In the genomic region with DNA sequence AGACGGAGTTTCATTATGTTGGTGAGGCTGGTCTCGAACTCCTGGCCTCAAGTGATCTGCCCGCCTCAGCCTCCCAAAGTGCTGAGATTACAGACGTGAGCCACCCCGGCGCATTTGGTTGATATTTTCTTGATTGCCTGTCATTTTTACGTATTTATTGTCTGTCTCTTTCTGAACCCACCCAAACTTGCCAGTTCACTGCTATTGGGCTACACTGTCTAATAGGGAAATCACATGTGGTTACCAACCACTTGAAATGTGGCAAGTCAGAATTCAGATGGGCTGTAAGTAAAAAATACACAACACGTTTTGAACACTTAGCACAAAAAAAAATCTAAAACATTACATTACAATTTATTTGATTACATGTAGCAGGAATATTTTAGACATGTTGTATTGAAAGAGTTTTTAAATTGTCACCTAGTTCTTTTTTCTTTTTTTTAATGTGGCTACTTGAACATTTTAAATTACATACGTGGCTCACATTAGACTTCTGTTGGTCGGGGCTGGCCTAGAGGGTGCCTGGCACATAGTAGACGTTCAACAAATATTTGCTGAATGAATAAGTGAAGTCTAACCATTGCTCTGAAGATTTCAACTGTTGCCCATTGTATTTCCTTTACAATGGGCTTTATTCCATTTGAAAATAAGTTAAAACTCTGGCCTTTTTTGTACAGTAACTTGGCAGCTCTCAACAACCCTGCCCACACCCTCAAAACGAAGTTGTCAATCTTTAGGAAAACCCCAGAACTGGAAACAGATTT, we compare ENCODE assay signal across 8 cellular contexts. TPM values are rescaled to one million over a fixed set of nuclear protein-coding genes. Genes with fewer than 3 reads are reported as not detected.
DNase-seq lines count a peak whose midpoint lies in the region; ATAC-seq and TF ChIP-seq lines count a peak whose summit lies in the region.

No MANE protein-coding gene starts in this region.

- peaks cover 47% of the 10 kb centered on the region for H3K4me1 Mint-ChIP-seq in activated naive CD8-positive, alpha-beta T cell treated with anti-CD3 and anti-CD28 coated beads, Interleukin-2, amount 50 U/mL, for 24 hours

- no peak for TF ChIP-seq RAD21 in SK-N-SH (IDR thresholded peaks at IDR 0.05; ENCODE audit: low read length)

- peak overlapping the region; percentile 84 for H3K4me3 Mint-ChIP-seq in activated naive CD8-positive, alpha-beta T cell treated with anti-CD3 and anti-CD28 coated beads, Interleukin-2, amount 50 U/mL, for 24 hours

- H2AFZ ChIP-seq in SK-N-SH (ENCODE audit: low read depth), result no peak overlapping the region

- no peak for TF ChIP-seq EP300 in SK-N-SH (IDR thresholded peaks at IDR 0.05; ENCODE audit: borderline replicate concordance in 1 of 2, low read depth in 1 of 2, low read length in 1 of 2)

- H3F3A ChIP-seq in SK-N-SH (replicated peaks; ENCODE audit: insufficient read depth), result peaks cover 36% of the 10 kb centered on the region

- H3K4me3 ChIP-seq in SK-N-SH (ENCODE audit: low read depth in 2 of 2, low read length in 1 of 2) (peak overlapping the region; percentile 71 to 78; a peak in 2 of 4 replicates), iPS-20b (ENCODE audit: low read length) (peak overlapping the region; percentile 78; the same call in 1 of the 2 replicates), stomach smooth muscle (ENCODE audit: low read length in 2 of 2) (peak overlapping the region; percentile 88 to 93)

- no peak for DNase-seq in SK-N-SH
- no peak for DNase-seq in activated naive CD8-positive, alpha-beta T cell treated with anti-CD3 and anti-CD28 coated beads, Interleukin-2, amount 50 U/mL, for 24 hours

- H3K4me1 ChIP-seq in SK-N-SH (ENCODE audit: control insufficient read depth in 1 of 2, insufficient read depth in 2 of 2, low read depth in 1 of 2, low read length in 1 of 2), result peaks cover 10 to 14% of the 10 kb centered on the region in 2 experiments; a peak in 3 of 4 replicates
- peaks cover 16% of the 10 kb centered on the region; the same call in 1 of the 2 replicates for H3K4me1 ChIP-seq in iPS-20b (ENCODE audit: insufficient read depth, low read length)
- H3K4me1 ChIP-seq in stomach smooth muscle (ENCODE audit: control insufficient read depth, insufficient read depth, low read length), result peaks cover 20% of the 10 kb centered on the region

- H3K27ac Mint-ChIP-seq in activated naive CD8-positive, alpha-beta T cell treated with anti-CD3 and anti-CD28 coated beads, Interleukin-2, amount 50 U/mL, for 24 hours, result peak overlapping the region; percentile 92

- CTCF ChIA-PET in SK-N-SH (lab: Yijun Ruan, JAX), result interaction anchor here (1.2 kb wide), 1 partner anchor 62 kb away, joined by 4 read pairs; no protein-coding TSS in a partner anchor

- no peaks in the 10 kb centered on the region for H3K9me2 ChIP-seq in SK-N-SH

- peak overlapping the region; percentile 88 for H3K4me2 ChIP-seq in SK-N-SH

- POLR2A ChIA-PET in SK-N-SH (lab: Yijun Ruan, JAX), result no interaction called here

- H3K9ac ChIP-seq in SK-N-SH, result peak overlapping the region; percentile 76
- H3K9ac ChIP-seq in iPS-20b (ENCODE audit: low read depth, low read length), result peak overlapping the region; percentile 83; the same call in 1 of the 2 replicates
- peak overlapping the region; percentile 91 to 94 for H3K9ac ChIP-seq in stomach smooth muscle (ENCODE audit: low read length in 2 of 2)

- H3K9me3 Mint-ChIP-seq in activated naive CD8-positive, alpha-beta T cell treated with anti-CD3 and anti-CD28 coated beads, Interleukin-2, amount 50 U/mL, for 24 hours, result no peaks in the 10 kb centered on the region

- H3K79me2 ChIP-seq in SK-N-SH (ENCODE audit: insufficient read depth), result peaks cover 87% of the 10 kb centered on the region

- H3K9me3 ChIP-seq in SK-N-SH (no peaks in the 10 kb centered on the region), iPS-20b (ENCODE audit: insufficient read depth, low read depth, low read length) (no peaks in the 10 kb centered on the region), stomach smooth muscle (ENCODE audit: control insufficient read depth in 2 of 2, low read length in 2 of 2) (no peaks in the 10 kb centered on the region)

- H3K36me3 ChIP-seq in SK-N-SH (replicated peaks in 1 of 2; ENCODE audit: control insufficient read depth in 1 of 2, insufficient read depth in 2 of 2, low read length in 1 of 2), result peaks cover 0 to 8% of the 10 kb centered on the region in 2 experiments
- 0 out of 2 replicates have a peak, but pooled peaks cover 4% of the 10 kb centered on the region for H3K36me3 ChIP-seq in iPS-20b (ENCODE audit: insufficient read depth, low read depth, low read length)
- H3K36me3 ChIP-seq in stomach smooth muscle (ENCODE audit: control insufficient read depth in 2 of 2, insufficient read depth in 2 of 2, low read length in 2 of 2), result no peaks in the 10 kb centered on the region

- TF ChIP-seq CTCF in SK-N-SH (IDR thresholded peaks at IDR 0.05), result no peak

- H3K36me3 Mint-ChIP-seq in activated naive CD8-positive, alpha-beta T cell treated with anti-CD3 and anti-CD28 coated beads, Interleukin-2, amount 50 U/mL, for 24 hours (ENCODE audit: low read depth), result peaks cover 7% of the 10 kb centered on the region

- ATAC-seq in SK-N-SH treated with all-trans-retinoic acid at 6 μM for 48 hours (no peak), GM18520 (IDR thresholded peaks at IDR 0.05; ENCODE audit: unreplicated experiment) (no peak), HG03432 (IDR thresholded peaks at IDR 0.05; ENCODE audit: unreplicated experiment) (no peak), GM19324 (IDR thresholded peaks at IDR 0.05; ENCODE audit: low FRiP score, unreplicated experiment) (no peak)
- no peak for ATAC-seq in activated naive CD8-positive, alpha-beta T cell treated with anti-CD3 and anti-CD28 coated beads, Interleukin-2, amount 50 U/mL, for 24 hours

- H3K27me3 ChIP-seq in SK-N-SH (ENCODE audit: insufficient read depth) (no peaks in the 10 kb centered on the region), iPS-20b (ENCODE audit: insufficient read depth, low read length) (no peaks in the 10 kb centered on the region), stomach smooth muscle (ENCODE audit: control insufficient read depth in 1 of 2, insufficient read depth in 2 of 2, low read length in 2 of 2) (no peaks in the 10 kb centered on the region)

- no peaks in the 10 kb centered on the region for H3K27me3 Mint-ChIP-seq in activated naive CD8-positive, alpha-beta T cell treated with anti-CD3 and anti-CD28 coated beads, Interleukin-2, amount 50 U/mL, for 24 hours

- no peaks in the 10 kb centered on the region for H4K20me1 ChIP-seq in SK-N-SH (ENCODE audit: insufficient read depth)

- peak overlapping the region; percentile 88 to 97; a peak in 3 of 4 replicates for H3K27ac ChIP-seq in SK-N-SH (ENCODE audit: low read depth in 2 of 2, low read length in 1 of 2)
- no peak overlapping the region for H3K27ac ChIP-seq in iPS-20b (ENCODE audit: low read length)
- peak overlapping the region; percentile 88 for H3K27ac ChIP-seq in stomach smooth muscle (ENCODE audit: low read length)

- WGBS in SK-N-SH (ENCODE audit: low lambda C conversion rate), result 72% methylated on average over 12 of the region's 12 CpGs

TF ChIP-seq in SK-N-SH, 30 proteins besides CTCF, POLR2A, EP300 and RAD21:
- TF ChIP-seq POLR2AphosphoS5 (IDR thresholded peaks at IDR 0.05; ENCODE audit: low read depth, low read length) (no peak), USF1 (IDR thresholded peaks at IDR 0.05; ENCODE audit: borderline replicate concordance, low read depth) (no peak), TEAD4 (IDR thresholded peaks at IDR 0.05; ENCODE audit: borderline replicate concordance, insufficient read depth) (no peak), MEF2A (IDR thresholded peaks at IDR 0.05; ENCODE audit: borderline replicate concordance, low read depth) (no peak), GABPA (IDR thresholded peaks at IDR 0.05; ENCODE audit: low read depth) (no peak)
- TF ChIP-seq, protein P1, sequence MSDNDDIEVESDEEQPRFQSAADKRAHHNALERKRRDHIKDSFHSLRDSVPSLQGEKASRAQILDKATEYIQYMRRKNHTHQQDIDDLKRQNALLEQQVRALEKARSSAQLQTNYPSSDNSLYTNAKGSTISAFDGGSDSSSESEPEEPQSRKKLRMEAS (IDR thresholded peaks at IDR 0.05; ENCODE audit: low read depth), result no peak

TF ChIP-seq in SK-N-SH treated with all-trans-retinoic acid at 6 μM for 48 hours, 23 proteins besides CTCF, POLR2A, EP300 and RAD21 (continues in another document):
- TF ChIP-seq ZNF565 (CRISPR knock-in tag; conservative IDR thresholded peaks at IDR 0.05; ENCODE audit: low read depth) (no peak), TCF4 (CRISPR knock-in tag; IDR thresholded peaks at IDR 0.05; ENCODE audit: borderline replicate concordance) (no peak), SNAI2 (CRISPR knock-in tag; IDR thresholded peaks at IDR 0.05) (no peak), ZFP30 (CRISPR knock-in tag; IDR thresholded peaks at IDR 0.05) (no peak)
- TF ChIP-seq, protein P2, sequence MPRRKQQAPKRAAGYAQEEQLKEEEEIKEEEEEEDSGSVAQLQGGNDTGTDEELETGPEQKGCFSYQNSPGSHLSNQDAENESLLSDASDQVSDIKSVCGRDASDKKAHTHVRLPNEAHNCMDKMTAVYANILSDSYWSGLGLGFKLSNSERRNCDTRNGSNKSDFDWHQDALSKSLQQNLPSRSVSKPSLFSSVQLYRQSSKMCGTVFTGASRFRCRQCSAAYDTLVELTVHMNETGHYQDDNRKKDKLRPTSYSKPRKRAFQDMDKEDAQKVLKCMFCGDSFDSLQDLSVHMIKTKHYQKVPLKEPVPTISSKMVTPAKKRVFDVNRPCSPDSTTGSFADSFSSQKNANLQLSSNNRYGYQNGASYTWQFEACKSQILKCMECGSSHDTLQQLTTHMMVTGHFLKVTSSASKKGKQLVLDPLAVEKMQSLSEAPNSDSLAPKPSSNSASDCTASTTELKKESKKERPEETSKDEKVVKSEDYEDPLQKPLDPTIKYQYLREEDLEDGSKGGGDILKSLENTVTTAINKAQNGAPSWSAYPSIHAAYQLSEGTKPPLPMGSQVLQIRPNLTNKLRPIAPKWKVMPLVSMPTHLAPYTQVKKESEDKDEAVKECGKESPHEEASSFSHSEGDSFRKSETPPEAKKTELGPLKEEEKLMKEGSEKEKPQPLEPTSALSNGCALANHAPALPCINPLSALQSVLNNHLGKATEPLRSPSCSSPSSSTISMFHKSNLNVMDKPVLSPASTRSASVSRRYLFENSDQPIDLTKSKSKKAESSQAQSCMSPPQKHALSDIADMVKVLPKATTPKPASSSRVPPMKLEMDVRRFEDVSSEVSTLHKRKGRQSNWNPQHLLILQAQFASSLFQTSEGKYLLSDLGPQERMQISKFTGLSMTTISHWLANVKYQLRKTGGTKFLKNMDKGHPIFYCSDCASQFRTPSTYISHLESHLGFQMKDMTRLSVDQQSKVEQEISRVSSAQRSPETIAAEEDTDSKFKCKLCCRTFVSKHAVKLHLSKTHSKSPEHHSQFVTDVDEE (CRISPR knock-in tag; IDR thresholded peaks at IDR 0.05), result no peak

RNA-seq across cellular contexts. Expression of gene WSB2, which starts 1.9 kb away (rescaled TPM):
- 54.4 and 62.6 TPM in 2 replicates for polyA plus RNA-seq in SK-N-SH (2012; rRNA removed)
- 46.6 and 55.6 TPM in 2 replicates for polyA plus RNA-seq in SK-N-SH (2012; cell fraction: cytosol; rRNA removed)
- 36.4 and 37.6 TPM in 2 replicates for polyA plus RNA-seq in SK-N-SH (2012; cell fraction: nucleus; rRNA removed)

RNA-seq across cellular contexts. Expression of gene RFC5, which starts 42.6 kb away (rescaled TPM):
- polyA plus RNA-seq in SK-N-SH (2012; rRNA removed), result 15.3 and 16.0 TPM in 2 replicates
- polyA plus RNA-seq in SK-N-SH (2012; cell fraction: cytosol; rRNA removed), result 11.6 and 13.2 TPM in 2 replicates
- 29.4 and 32.5 TPM in 2 replicates for polyA plus RNA-seq in SK-N-SH (2012; cell fraction: nucleus; rRNA removed)

RNA-seq across cellular contexts. Expression of gene VSIG10, which starts 44.7 kb away (rescaled TPM):
- polyA plus RNA-seq in SK-N-SH (2012; rRNA removed), result 12.5 and 21.2 TPM in 2 replicates
- polyA plus RNA-seq in SK-N-SH (2012; cell fraction: cytosol; rRNA removed), result 9.8 and 10.3 TPM in 2 replicates
- 47.7 and 48.5 TPM in 2 replicates for polyA plus RNA-seq in SK-N-SH (2012; cell fraction: nucleus; rRNA removed)
